ENCODE assay signal across 8 cellular contexts in the genomic region with DNA sequence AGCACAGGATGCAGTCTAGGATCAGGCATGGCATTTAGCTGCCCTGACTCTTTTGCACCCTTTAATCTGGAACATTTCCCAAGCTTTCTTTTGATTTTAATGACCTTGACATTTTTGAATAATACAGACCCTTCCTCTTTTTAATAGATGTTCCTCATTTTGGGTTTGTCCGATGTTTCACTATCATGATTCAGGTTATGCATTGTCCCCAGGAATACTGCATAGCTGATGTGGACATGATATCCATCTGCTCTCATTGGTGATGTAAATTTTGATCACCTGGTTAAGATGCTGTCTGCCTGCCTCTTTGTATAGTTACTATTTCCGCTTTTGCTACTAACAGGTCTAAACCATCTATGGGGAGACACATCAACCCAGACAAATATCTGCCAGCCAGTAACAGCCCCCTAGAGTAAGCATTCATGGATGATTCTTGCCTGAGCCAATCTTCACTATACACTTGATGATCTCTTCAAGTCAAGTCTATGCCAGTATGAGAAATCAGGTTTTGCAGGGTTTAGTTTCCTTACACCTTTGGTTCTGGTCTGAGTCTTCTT. TPM values are rescaled to one million over a fixed set of nuclear protein-coding genes. Genes with fewer than 3 reads are reported as not detected.
DNase-seq lines count a peak whose midpoint lies in the region; ATAC-seq, FAIRE-seq and TF ChIP-seq lines count a peak whose summit lies in the region.

No MANE protein-coding gene starts in this region.

- intact Hi-C loops in mammary epithelial cell (cut with micrococcal nuclease) = loop anchor here (2.0 kb wide), 1 partner anchor 118 kb away; no protein-coding TSS in a partner anchor

- no peak for DNase-seq in mammary epithelial cell
- no peak for DNase-seq in D341Med (ENCODE audit: low spot score)
- no peak for DNase-seq in frontal cortex (ENCODE audit: low spot score in 2 of 2)
- no peak for DNase-seq in GM10248 (ENCODE audit: extremely low spot score)

- H3K4me2 ChIP-seq in mammary epithelial cell (ENCODE audit: insufficient read depth, low read depth, low read length) = peak overlapping the region; percentile 82

- peak overlapping the region; percentile 95 for H2AFZ ChIP-seq in mammary epithelial cell (ENCODE audit: low read depth, low read length)

- H3K9me3 ChIP-seq in ES-I3 (ENCODE audit: control insufficient read depth, insufficient read depth, low read length) (no peaks in the 10 kb centered on the region), mammary epithelial cell (replicated peaks; ENCODE audit: insufficient read depth, low read length) (no peaks in the 10 kb centered on the region), neutrophil (no peaks in the 10 kb centered on the region)

- peak overlapping the region; percentile 90; the same call in 1 of the 2 replicates for H3K9ac ChIP-seq in ES-I3 (ENCODE audit: low read depth, low read length)
- H3K9ac ChIP-seq in mammary epithelial cell (ENCODE audit: insufficient read depth, low read length) = no peak overlapping the region

- H3K36me3 ChIP-seq in ES-I3 (ENCODE audit: insufficient read depth, low read length) (no peaks in the 10 kb centered on the region), mammary epithelial cell (ENCODE audit: insufficient read depth, low read length) (no peaks in the 10 kb centered on the region), neutrophil (no peaks in the 10 kb centered on the region)

- H3K27ac ChIP-seq in mammary epithelial cell (ENCODE audit: insufficient read depth, low read depth, low read length) (no peak overlapping the region), neutrophil (peak overlapping the region; percentile 95)

- POLR2A ChIA-PET in GM10248 (lab: Yijun Ruan, JAX) = interaction anchor here (0.5 to 1.2 kb wide), 6 partner anchors 13 to 82 kb away, joined by 3 to 4 read pairs (median 3); partner anchors contain the start of gene ULK4

- BruUV-seq in mammary epithelial cell (replicated peaks; lab: Mats Ljungman, UMichigan) = no TSS peak

- H4K20me1 ChIP-seq in mammary epithelial cell (ENCODE audit: insufficient read depth, low read length) = no peaks in the 10 kb centered on the region

- H3K4me1 ChIP-seq in ES-I3 (ENCODE audit: insufficient read depth, low read length) = 0 out of 2 replicates have a peak, but pooled peaks cover 5% of the 10 kb centered on the region
- peaks cover 15% of the 10 kb centered on the region for H3K4me1 ChIP-seq in mammary epithelial cell (ENCODE audit: insufficient read depth, low read length)
- H3K4me1 ChIP-seq in neutrophil (ENCODE audit: control insufficient read depth in 1 of 2, insufficient read depth in 1 of 2, low read depth in 1 of 2, low read length in 1 of 2) = peaks cover 22 to 26% of the 10 kb centered on the region in 2 experiments

- in situ Hi-C loops in mammary epithelial cell (cut with MboI; ENCODE audit: low sequenced_read_pairs in 2 of 2) = loop anchor here in 1 of 2 donors (10.0 kb wide), 1 partner anchor 82 kb away; the partner anchor contains the start of gene TRAK1

- CTCF ChIA-PET in mammary epithelial cell (lab: Charles Lee; ENCODE audit: low non-redundant PET) (no interaction called here), GM10248 (lab: Yijun Ruan, JAX) (interaction anchor here (0.8 to 1.9 kb wide), 9 partner anchors 9 to 96 kb away, joined by 3 to 11 read pairs (median 4); partner anchors contain the start of gene ULK4)

- peak; percentile 27 for ATAC-seq in GM21360 (IDR thresholded peaks at IDR 0.05; ENCODE audit: unreplicated experiment)
- ATAC-seq in HG03565 (IDR thresholded peaks at IDR 0.05; ENCODE audit: unreplicated experiment) = peak; percentile 21

- WGBS in mammary epithelial cell (ENCODE audit: low coverage, missing lambda C conversion rate) = 97% methylated on average over 2 of the region's 2 CpGs

- dilution Hi-C loops in mammary epithelial cell (cut with HindIII; ENCODE audit: low sequenced_read_pairs) = loop anchor here (5.0 kb wide), 2 partner anchors 35 to 90 kb away; no protein-coding TSS in a partner anchor

- no peaks in the 10 kb centered on the region for H3K27me3 ChIP-seq in mammary epithelial cell (ENCODE audit: insufficient read depth, low read length)
- H3K27me3 ChIP-seq in neutrophil = no peaks in the 10 kb centered on the region

- no peak overlapping the region for H3K4me3 ChIP-seq in mammary epithelial cell (replicated peaks in 1 of 3; ENCODE audit: insufficient read depth in 1 of 3, low read depth in 2 of 3, low read length in 3 of 3)
- peak overlapping the region; percentile 71 to 95 for H3K4me3 ChIP-seq in neutrophil (ENCODE audit: low read depth in 1 of 2, low read length in 1 of 2)

- peaks cover 36% of the 10 kb centered on the region for H3K79me2 ChIP-seq in mammary epithelial cell (ENCODE audit: insufficient read depth, low read length)

- FAIRE-seq in frontal cortex (lab: Jason Lieb, UNC) = no peak

- TF ChIP-seq CTCF in mammary epithelial cell (conservative IDR thresholded peaks at IDR 0.05 in 1 of 2, IDR thresholded peaks at IDR 0.05 in 1 of 2; ENCODE audit: extremely low read depth in 1 of 2, insufficient read depth in 1 of 2, low read depth in 1 of 2, low read length in 2 of 2) (no peak), neutrophil (IDR thresholded peaks at IDR 0.05) (no peak), GM10248 (IDR thresholded peaks at IDR 0.05; ENCODE audit: control extremely low read depth, extremely low read depth, low read depth, missing control alignments) (no peak)

RNA-seq across cellular contexts. Expression of gene ULK4, which starts 50.6 kb away (rescaled TPM):
- 1 to 10 TPM; 5.3 to 9.2 TPM for total RNA-seq in mammary epithelial cell
- polyA plus RNA-seq in mammary epithelial cell = 2.1 TPM
- 0.67 TPM for polyA minus RNA-seq in mammary epithelial cell
- 17.5 TPM for total RNA-seq in frontal cortex

Comparison
In these comparisons a context has a peak if more than half of its experiments do, and no peak if none do; other contexts are left out.
1. H3K4me3 ChIP-seq: peak in neutrophil (2 of 2); none in mammary epithelial cell (0 of 3).